In the genomic region with DNA sequence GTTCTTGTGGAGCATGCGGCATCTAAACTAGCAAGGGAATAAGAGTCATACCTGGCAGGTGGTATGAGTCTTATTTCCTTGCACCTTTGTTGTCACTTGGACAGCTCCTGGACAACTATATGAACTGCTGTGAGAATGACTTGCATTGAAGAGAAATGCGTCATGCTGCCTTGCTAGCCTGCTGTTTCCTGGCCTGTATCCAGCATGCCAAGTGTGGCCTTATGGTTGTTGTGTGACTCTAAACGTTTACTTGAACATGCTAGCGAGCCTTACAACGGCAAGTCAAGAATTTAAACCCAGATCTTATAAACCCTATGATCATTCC, we compare ENCODE assay signal across 1 cellular context.
TF ChIP-seq lines count a peak whose summit lies in the region.

No MANE protein-coding gene starts in this region.

TF ChIP-seq in HEK293, 187 proteins besides CTCF, POLR2A, EP300 and RAD21 (continued from another document):
- TF ChIP-seq, protein P1, sequence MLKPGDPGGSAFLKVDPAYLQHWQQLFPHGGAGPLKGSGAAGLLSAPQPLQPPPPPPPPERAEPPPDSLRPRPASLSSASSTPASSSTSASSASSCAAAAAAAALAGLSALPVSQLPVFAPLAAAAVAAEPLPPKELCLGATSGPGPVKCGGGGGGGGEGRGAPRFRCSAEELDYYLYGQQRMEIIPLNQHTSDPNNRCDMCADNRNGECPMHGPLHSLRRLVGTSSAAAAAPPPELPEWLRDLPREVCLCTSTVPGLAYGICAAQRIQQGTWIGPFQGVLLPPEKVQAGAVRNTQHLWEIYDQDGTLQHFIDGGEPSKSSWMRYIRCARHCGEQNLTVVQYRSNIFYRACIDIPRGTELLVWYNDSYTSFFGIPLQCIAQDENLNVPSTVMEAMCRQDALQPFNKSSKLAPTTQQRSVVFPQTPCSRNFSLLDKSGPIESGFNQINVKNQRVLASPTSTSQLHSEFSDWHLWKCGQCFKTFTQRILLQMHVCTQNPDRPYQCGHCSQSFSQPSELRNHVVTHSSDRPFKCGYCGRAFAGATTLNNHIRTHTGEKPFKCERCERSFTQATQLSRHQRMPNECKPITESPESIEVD (tag by site-specific recombination; IDR thresholded peaks at IDR 0.05), result no peak
